In the genomic region with DNA sequence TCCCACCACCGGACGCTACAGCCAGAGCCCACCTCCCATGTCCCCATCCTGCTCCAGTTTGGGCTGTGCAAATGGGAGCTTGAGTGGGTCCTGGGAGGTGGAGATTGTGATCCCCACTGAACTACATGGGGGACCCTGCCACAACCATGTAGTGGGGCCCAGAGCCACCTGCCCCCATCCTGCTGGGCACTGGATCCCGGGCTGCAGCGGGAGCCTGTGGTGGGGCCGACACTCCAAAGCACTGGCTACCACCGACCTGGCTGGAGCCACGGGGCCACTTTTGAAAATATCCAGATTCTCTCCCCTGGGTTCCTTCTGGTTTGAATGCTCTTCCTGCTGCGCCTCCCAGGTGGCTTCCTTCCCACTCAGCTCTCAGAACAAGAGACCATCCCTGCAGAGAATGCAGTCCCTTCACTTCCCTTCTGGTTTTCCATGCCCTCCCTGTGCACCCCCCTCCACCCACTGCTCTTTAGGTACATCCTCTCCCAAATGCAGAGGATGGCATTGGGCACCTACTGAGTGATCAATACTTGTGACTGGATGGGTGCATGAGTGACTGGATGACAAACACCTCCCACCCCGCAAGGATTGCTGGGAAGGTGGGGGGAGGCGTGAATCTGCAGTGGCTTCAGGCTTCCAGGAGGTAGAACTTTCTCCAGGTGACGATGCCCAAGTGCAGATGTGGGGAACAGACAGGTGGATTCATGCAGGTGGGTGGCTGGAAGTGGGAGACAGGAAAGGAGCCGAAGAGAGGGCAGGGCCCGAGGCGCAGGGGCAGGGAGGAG, we compare ENCODE assay signal across 8 cellular contexts. TPM values are rescaled to one million over a fixed set of nuclear protein-coding genes. Genes with fewer than 3 reads are reported as not detected.
A peak's percentile ranks its signal among the peaks of the same experiment; 100 is the strongest.
DNase-seq lines count a peak whose midpoint lies in the region; ATAC-seq and TF ChIP-seq lines count a peak whose summit lies in the region.

No MANE protein-coding gene starts in this region.

- TF ChIP-seq POLR2A in stomach (IDR thresholded peaks at IDR 0.05) = no peak

- peak overlapping the region; percentile 66 for H3K27ac Mint-ChIP-seq in activated T-cell treated with anti-CD3 and anti-CD28 coated beads, Interleukin-2, amount 50 U/mL, for 24 hours

- H3K36me3 ChIP-seq in WERI-Rb-1 = no peaks in the 10 kb centered on the region
- H3K36me3 ChIP-seq in iPS DF 6.9 (ENCODE audit: control insufficient read depth, insufficient read depth, low read length) = no peaks in the 10 kb centered on the region
- no peaks in the 10 kb centered on the region for H3K36me3 ChIP-seq in stomach

- H3K9me3 Mint-ChIP-seq in activated T-cell treated with anti-CD3 and anti-CD28 coated beads, Interleukin-2, amount 50 U/mL, for 24 hours = no peaks in the 10 kb centered on the region

- H3K27me3 Mint-ChIP-seq in activated T-cell treated with anti-CD3 and anti-CD28 coated beads, Interleukin-2, amount 50 U/mL, for 24 hours = no peaks in the 10 kb centered on the region

- no peak for ATAC-seq in GM21447 (IDR thresholded peaks at IDR 0.05; ENCODE audit: unreplicated experiment)

- H3K9me3 ChIP-seq in WERI-Rb-1 (ENCODE audit: severe bottlenecking) (no peaks in the 10 kb centered on the region), iPS DF 6.9 (ENCODE audit: control insufficient read depth, insufficient read depth, low read length) (no peaks in the 10 kb centered on the region), stomach (no peaks in the 10 kb centered on the region)

- no CpG with 5 or more reads among the region's 14 CpGs for WGBS in iPS DF 6.9 (ENCODE audit: insufficient coverage, insufficient read length)
- 76 to 81% (median 78%) methylated on average over 12 to 14 of the region's 14 CpGs for WGBS in stomach, 5 donors

- no peak for DNase-seq in activated T-cell treated with anti-CD3 and anti-CD28 coated beads, Interleukin-2, amount 50 U/mL, for 24 hours
- no peak for DNase-seq in activated T-cell treated with anti-CD3 and anti-CD28 coated beads, Interleukin-2, amount 50 U/mL, for 1 hour
- DNase-seq in WERI-Rb-1 = no peak
- no peak for DNase-seq in iPS DF 6.9 (ENCODE audit: low read depth, low spot score)
- no peak for DNase-seq in stomach
- DNase-seq in NCI-H2227 (lab: John Stamatoyannopoulos, UW; ENCODE audit: unreplicated experiment) = no peak
- no peak for DNase-seq in NCI-H1694 treated with DMSO at 0.1 percent for 48 hours (lab: John Stamatoyannopoulos, UW)

- H3K36me3 Mint-ChIP-seq in activated T-cell treated with anti-CD3 and anti-CD28 coated beads, Interleukin-2, amount 50 U/mL, for 24 hours (ENCODE audit: low read depth) = peaks cover 2% of the 10 kb centered on the region

- peaks cover 19% of the 10 kb centered on the region for H3K4me1 Mint-ChIP-seq in activated T-cell treated with anti-CD3 and anti-CD28 coated beads, Interleukin-2, amount 50 U/mL, for 24 hours (ENCODE audit: low read depth)

- TF ChIP-seq EP300 in stomach (IDR thresholded peaks at IDR 0.05) = no peak

- peaks cover 5% of the 10 kb centered on the region for H3K4me1 ChIP-seq in iPS DF 6.9 (ENCODE audit: control insufficient read depth, insufficient read depth, low read length)
- H3K4me1 ChIP-seq in stomach = peaks cover 23 to 58% (median 51%) of the 10 kb centered on the region in 4 donors

- H3K27me3 ChIP-seq in WERI-Rb-1 (ENCODE audit: insufficient read depth, low read depth, severe bottlenecking) (no peaks in the 10 kb centered on the region), iPS DF 6.9 (ENCODE audit: control insufficient read depth, insufficient read depth, low read length) (no peaks in the 10 kb centered on the region), stomach (no peaks in the 10 kb centered on the region)

- peak overlapping the region; percentile 46 for H3K4me3 ChIP-seq in WERI-Rb-1 (ENCODE audit: low read depth, low read length)
- peak overlapping the region; percentile 57; the same call in 1 of the 2 replicates for H3K4me3 ChIP-seq in iPS DF 6.9 (ENCODE audit: low read length)
- peak overlapping the region in 3 of 4 donors; percentile 68 to 82 (median 74) for H3K4me3 ChIP-seq in stomach

- intact Hi-C loops in stomach (cut with DNase I; ENCODE audit: low total_unique reads) = no loop called here

- H3K27ac ChIP-seq in WERI-Rb-1 = no peak overlapping the region
- no peak overlapping the region for H3K27ac ChIP-seq in iPS DF 6.9 (ENCODE audit: low read length)
- H3K27ac ChIP-seq in stomach = peak overlapping the region in 1 of 5 donors; percentile 87

- TF ChIP-seq CTCF in WERI-Rb-1 (IDR thresholded peaks at IDR 0.05; ENCODE audit: low read depth, low read length) = no peak
- no peak for TF ChIP-seq CTCF in stomach (IDR thresholded peaks at IDR 0.05)

- peak overlapping the region; percentile 78 for H3K4me3 Mint-ChIP-seq in activated T-cell treated with anti-CD3 and anti-CD28 coated beads, Interleukin-2, amount 50 U/mL, for 24 hours

RNA-seq across cellular contexts. Expression of a gene that starts 0.8 kb away (rescaled TPM):
- 100 to 1,000 TPM in 1 of 5 donors, 10 to 100 TPM in 4; 33.8 to 215 (median 43.6) TPM for total RNA-seq in stomach
- 10 to 100 TPM; 11.6 to 33.7 (median 15.6) TPM for polyA plus RNA-seq in stomach

RNA-seq across cellular contexts. Expression of a gene that starts 5.4 kb away (rescaled TPM):
- total RNA-seq in stomach = 10 to 100 TPM in 3 of 5 donors, 1 to 10 TPM in 2; 2.9 to 55.0 (median 21.2) TPM
- 10 to 100 TPM in 2 of 3 donors, 1 to 10 TPM in 1; 6.7 to 13.3 (median 12.7) TPM for polyA plus RNA-seq in stomach

RNA-seq across cellular contexts. Expression of a gene that starts 25.7 kb away (rescaled TPM):
- 100 to 1,000 TPM in 3 of 5 donors, 10 to 100 TPM in 2; 52.0 to 310 (median 123) TPM for total RNA-seq in stomach
- 100 to 1,000 TPM; 187 to 263 (median 224) TPM for polyA plus RNA-seq in stomach

RNA-seq across cellular contexts. Expression of a gene that starts 34.1 kb away (rescaled TPM):
- 100 to 1,000 TPM in 4 of 5 donors, 10 to 100 TPM in 1; 46.3 to 835 (median 484) TPM for total RNA-seq in stomach
- polyA plus RNA-seq in stomach = 100 to 1,000 TPM in 2 of 3 donors, 10 to 100 TPM in 1; 96.7 to 147 (median 111) TPM
